In genomic region chrX:43897290-43897689, GRCh38 we compare ENCODE assay signal across 22 cellular contexts. TPM values are rescaled to one million over a fixed set of nuclear protein-coding genes. Genes with fewer than 3 reads are reported as not detected.
A peak's percentile ranks its signal among the peaks of the same experiment; 100 is the strongest.
DNase-seq lines count a peak whose midpoint lies in the region; ATAC-seq, FAIRE-seq and TF ChIP-seq lines count a peak whose summit lies in the region.
"Had no signal": no experiment of that assay in that cellular context is flagged by ENCODE, and none has a peak within 500 bp of the region (broad histone marks: within the 10 kb centered on the region; RNA-seq: fewer than 3 reads in every experiment).

No MANE protein-coding gene starts in this region.

- POLR2A ChIA-PET in HepG2 (lab: Yijun Ruan, JAX), result no interaction called here

- H4K91ac ChIP-seq in trophoblast cell (ENCODE audit: low read depth, low read length), result no peak overlapping the region

- H3K9ac ChIP-seq in HepG2 (ENCODE audit: insufficient read depth, low read depth, low read length) (no peak overlapping the region), trophoblast cell (ENCODE audit: low read length) (no peak overlapping the region)
- H3K9ac ChIP-seq: GM23248 had no signal

- no peak overlapping the region for H3K18ac ChIP-seq in trophoblast cell (ENCODE audit: low read length)

- no peak overlapping the region for H3K4ac ChIP-seq in trophoblast cell (ENCODE audit: low read depth, low read length)

- H3K14ac ChIP-seq in trophoblast cell (ENCODE audit: low read length), result no peak overlapping the region

- H3K79me1 ChIP-seq in trophoblast cell (ENCODE audit: low read length), result no peaks in the 10 kb centered on the region

- FAIRE-seq in HepG2 (lab: Jason Lieb, UNC), result no peak
- FAIRE-seq in frontal cortex (lab: Jason Lieb, UNC), result peak; percentile 48
- FAIRE-seq: G401.6, GM12892 had no signal

- no peak overlapping the region for H2AK5ac ChIP-seq in trophoblast cell (ENCODE audit: low read length)

- H2AFZ ChIP-seq in HepG2 (ENCODE audit: low read length) (no peak overlapping the region), trophoblast cell (ENCODE audit: insufficient read depth, low read length, poor library complexity) (no peak overlapping the region)
- H2AFZ ChIP-seq: GM23248 had no signal

- TF ChIP-seq RAD21 in HepG2 (CRISPR knock-in tag; IDR thresholded peaks at IDR 0.05), result no peak
- TF ChIP-seq RAD21 in Ishikawa (IDR thresholded peaks at IDR 0.05; ENCODE audit: low read depth), result no peak

- no peak overlapping the region for H2BK5ac ChIP-seq in trophoblast cell (ENCODE audit: low read depth, low read length, poor library complexity)

- H3K9me3 ChIP-seq in HepG2 (ENCODE audit: low read length) (no peaks in the 10 kb centered on the region), right lobe of liver (no peaks in the 10 kb centered on the region), trophoblast cell (ENCODE audit: insufficient read depth, low read depth, low read length) (no peaks in the 10 kb centered on the region)

- TF ChIP-seq POLR2A in HepG2 (IDR thresholded peaks at IDR 0.05; ENCODE audit: insufficient read depth in 1 of 2, low read depth in 2 of 2, low read length in 2 of 2) (no peak), right lobe of liver (IDR thresholded peaks at IDR 0.05) (no peak)

- H3K4me2 ChIP-seq in HepG2 (ENCODE audit: low read depth, low read length), result no peak overlapping the region
- H3K4me2 ChIP-seq in trophoblast cell (ENCODE audit: low read length), result no peak overlapping the region

- H2BK12ac ChIP-seq in trophoblast cell (ENCODE audit: low read length), result no peak overlapping the region

- H4K12ac ChIP-seq in trophoblast cell (ENCODE audit: low read depth, low read length), result no peak overlapping the region

- BruUV-seq in HepG2 (replicated peaks; lab: Mats Ljungman, UMichigan), result no TSS peak

- H4K20me1 ChIP-seq in HepG2 (ENCODE audit: insufficient read depth, low read length), result no peaks in the 10 kb centered on the region

- intact Hi-C loops in HepG2 (cut with micrococcal nuclease; ENCODE audit: unreplicated experiment), result no loop called here
- intact Hi-C loops in right lobe of liver (cut with DNase I), result no loop called here

- no peak overlapping the region for H2BK120ac ChIP-seq in trophoblast cell (ENCODE audit: insufficient read depth, low read length, poor library complexity)

- in situ Hi-C loops in HepG2 (cut with HindIII; ENCODE audit: extremely low pct_ligation_motif_present, low pct_unique_long_range_greater_than_20kb), result no loop called here

- H3K27ac ChIP-seq in HepG2 (ENCODE audit: extremely low read length, insufficient read depth, low read length) (no peak overlapping the region), right lobe of liver (no peak overlapping the region), trophoblast cell (ENCODE audit: low read depth, low read length) (no peak overlapping the region)
- H3K27ac ChIP-seq: 22Rv1, GM23248 had no signal

- WGBS in HepG2 (ENCODE audit: low lambda C conversion rate), result 55% methylated on average over 4 of the region's 4 CpGs
- WGBS in right lobe of liver (ENCODE audit: insufficient coverage, low coverage, low lambda C conversion rate, missing lambda C conversion rate), result 54% methylated on average over 4 of the region's 4 CpGs
- WGBS in trophoblast cell (ENCODE audit: extremely low coverage, insufficient coverage, insufficient read length), result no CpG with 5 or more reads among the region's 4 CpGs

- H4K8ac ChIP-seq in trophoblast cell (ENCODE audit: low read depth, low read length), result no peak overlapping the region

- CTCF ChIA-PET in HepG2 (lab: Yijun Ruan, JAX; ENCODE audit: low intra/inter-chr PET ratio, low total read pairs), result no interaction called here

- H3K23ac ChIP-seq in trophoblast cell (ENCODE audit: low read length), result no peak overlapping the region

- H3K36me3 ChIP-seq in HepG2 (replicated peaks in 1 of 2; ENCODE audit: control insufficient read depth in 1 of 2, insufficient read depth in 2 of 2, low read length in 2 of 2), result no peaks in the 10 kb centered on the region
- no peaks in the 10 kb centered on the region for H3K36me3 ChIP-seq in right lobe of liver
- no peaks in the 10 kb centered on the region for H3K36me3 ChIP-seq in trophoblast cell (ENCODE audit: control insufficient read depth in 1 of 2, insufficient read depth in 2 of 2, low read length in 2 of 2)

- no peak for ATAC-seq in HepG2
- no peak for ATAC-seq in right lobe of liver
- ATAC-seq in GM21423 (IDR thresholded peaks at IDR 0.05; ENCODE audit: unreplicated experiment), result no peak

- no peak for TF ChIP-seq CTCF in HepG2 (CRISPR knock-in tag; IDR thresholded peaks at IDR 0.05)
- no peak for TF ChIP-seq CTCF in right lobe of liver (IDR thresholded peaks at IDR 0.05)

- H3K4me3 ChIP-seq in HepG2 (replicated peaks in 1 of 3; ENCODE audit: insufficient read depth in 1 of 3, low read depth in 2 of 3, low read length in 3 of 3) (no peak overlapping the region), right lobe of liver (no peak overlapping the region), trophoblast cell (ENCODE audit: low read depth, low read length) (no peak overlapping the region)
- H3K4me3 ChIP-seq: GM23248 had no signal

- DNase-seq in HepG2 (ENCODE audit: low spot score) (no peak), right lobe of liver (no peak), frontal cortex (ENCODE audit: low spot score in 2 of 2) (no peak), trophoblast cell (no peak)
- no peak for DNase-seq in activated CD4-positive, alpha-beta T cell treated with anti-CD3 and anti-CD28 coated beads for 1 hour
- DNase-seq: C1 segment of cervical spinal cord; Calu3; CD4-positive, alpha-beta memory T cell; COR-L47; DMS53; DMS79 treated with DMSO at 0.1 percent for 48 hours; GM23248; H9; HFFc6 had no signal

- H3K79me2 ChIP-seq in HepG2 (ENCODE audit: insufficient read depth, low read length) (no peaks in the 10 kb centered on the region), trophoblast cell (ENCODE audit: control insufficient read depth, insufficient read depth, low read length, poor library complexity) (no peaks in the 10 kb centered on the region)

- H3K27me3 ChIP-seq in HepG2 (ENCODE audit: control insufficient read depth in 1 of 2, insufficient read depth in 2 of 2, low read length in 2 of 2) (no peaks in the 10 kb centered on the region), right lobe of liver (no peaks in the 10 kb centered on the region), trophoblast cell (ENCODE audit: insufficient read depth, low read length) (no peaks in the 10 kb centered on the region)

- no peak for TF ChIP-seq EP300 in HepG2 (IDR thresholded peaks at IDR 0.05; ENCODE audit: low read depth in 2 of 2, low read length in 2 of 2)
- no peak for TF ChIP-seq EP300 in HepG2 (CRISPR knock-in tag; IDR thresholded peaks at IDR 0.05; ENCODE audit: borderline replicate concordance)
- TF ChIP-seq EP300 in Ishikawa (IDR thresholded peaks at IDR 0.05; ENCODE audit: borderline replicate concordance), result no peak

- no peaks in the 10 kb centered on the region for H3K4me1 ChIP-seq in HepG2 (ENCODE audit: insufficient read depth, low read length)
- no peaks in the 10 kb centered on the region for H3K4me1 ChIP-seq in right lobe of liver
- H3K4me1 ChIP-seq in trophoblast cell (ENCODE audit: control insufficient read depth in 1 of 2, insufficient read depth in 2 of 2, low read length in 2 of 2), result no peaks in the 10 kb centered on the region

TF ChIP-seq in HepG2, 621 proteins besides CTCF, POLR2A, EP300 and RAD21 (continues in another document):
- peak; percentile 79 for TF ChIP-seq CEBPB (IDR thresholded peaks at IDR 0.05; ENCODE audit: borderline replicate concordance, low read depth, low read length)

TF ChIP-seq in Ishikawa, 13 proteins besides CTCF, POLR2A, EP300 and RAD21:
- TF ChIP-seq CEBPB (IDR thresholded peaks at IDR 0.05), result peak; percentile 44; the same call in 1 of the 2 replicates
- no peak for TF ChIP-seq MAX (IDR thresholded peaks at IDR 0.05)

RNA-seq across cellular contexts. Expression of gene MAOB, which starts 15.0 kb away (rescaled TPM):
- total RNA-seq in HepG2 (2016; rRNA removed; fragmentation: Illumina TruSeq; extraction: Trizol) (11.0 and 22.5 TPM in 2 replicates), right lobe of liver (100 to 1,000 TPM in 4 of 6 experiments, 10 to 100 TPM in 2; 70.0 to 253 (median 122) TPM), frontal cortex (4.9 TPM)
- 1.6 and 2.8 TPM in 2 replicates for total RNA-seq in HepG2 (2016; cell fraction: cytosol; rRNA removed; fragmentation: Illumina TruSeq; extraction: Trizol; ENCODE audit: low read depth)
- total RNA-seq in HepG2 (2016; cell fraction: insoluble cytoplasmic fraction; rRNA removed; fragmentation: Illumina TruSeq; extraction: Trizol), result 10.9 and 22.0 TPM in 2 replicates
- 5.7 and 6.7 TPM in 2 replicates for total RNA-seq in HepG2 (2016; cell fraction: membrane; rRNA removed; fragmentation: Illumina TruSeq; extraction: Trizol)
- 9.4 and 10.2 TPM in 2 replicates for total RNA-seq in HepG2 (2016; cell fraction: nucleus; rRNA removed; fragmentation: Illumina TruSeq; extraction: Trizol)
- polyA plus RNA-seq in HepG2 (2011; rRNA removed), result 12.8 and 19.0 TPM in 2 replicates
- polyA plus RNA-seq in HepG2 (2011; cell fraction: cytosol; rRNA removed), result 10.7 and 12.1 TPM in 2 replicates
- polyA plus RNA-seq in HepG2 (2011; cell fraction: nucleus; rRNA removed), result 4.2 and 5.1 TPM in 2 replicates
- polyA plus RNA-seq in HepG2 (2012), result 10.6 and 18.0 TPM in 2 replicates
- 3.8 and 4.0 TPM in 2 replicates for polyA plus RNA-seq in HepG2 (2016; cell fraction: cytosol; fragmentation: Illumina TruSeq; extraction: Trizol; ENCODE audit: low read depth)
- polyA plus RNA-seq in HepG2 (2016; cell fraction: insoluble cytoplasmic fraction; fragmentation: Illumina TruSeq; extraction: Trizol; ENCODE audit: low read depth), result 38.0 and 44.2 TPM in 2 replicates
- 8.5 and 9.0 TPM in 2 replicates for polyA plus RNA-seq in HepG2 (2016; cell fraction: membrane; fragmentation: Illumina TruSeq; extraction: Trizol; ENCODE audit: low read depth)
- polyA plus RNA-seq in HepG2 (2016; cell fraction: nucleus; fragmentation: Illumina TruSeq; extraction: Trizol; ENCODE audit: insufficient read depth, low read depth), result 18.1 and 19.9 TPM in 2 replicates
- polyA minus RNA-seq in HepG2 (2011; rRNA and poly(A)+ RNA removed; ENCODE audit: low replicate concordance), result 5.7 and 8.3 TPM in 2 replicates
- polyA minus RNA-seq in HepG2 (2011; cell fraction: cytosol; rRNA and poly(A)+ RNA removed), result 5.1 and 7.0 TPM in 2 replicates
- 3.9 and 4.6 TPM in 2 replicates for polyA minus RNA-seq in HepG2 (2011; cell fraction: nucleus; rRNA and poly(A)+ RNA removed)
- polyA plus RNA-seq in trophoblast cell (2013), result 0.03 TPM in 1 of 2 replicates, not detected in the other
- total RNA-seq: A673; CD4-positive, alpha-beta memory T cell; GM23248; H4; HFFc6 had no signal
- polyA plus RNA-seq: BJ; CD4-positive, alpha-beta memory T cell had no signal
